ENCODE assay signal across 28 cellular contexts in genomic region chr10:71009031-71009605, GRCh38.
"Had no signal": no experiment of that assay in that cellular context is flagged by ENCODE, and none has a peak within 500 bp of the region (broad histone marks: within the 10 kb centered on the region; RNA-seq: fewer than 3 reads in every experiment).

No MANE protein-coding gene starts in this region.

- DNase-seq: activated CD4-positive, alpha-beta T cell treated with anti-CD3 and anti-CD28 coated beads, Interleukin-2, amount 50 U/mL, for 1 hour; activated CD4-positive, CD25-positive, alpha-beta regulatory T cell treated with anti-CD3 and anti-CD28 coated beads, Interleukin-2, amount 50 U/mL, for 72 hours; activated CD8-positive, alpha-beta T cell treated with anti-CD3 and anti-CD28 coated beads for 36 hours; activated gamma-delta T cell treated with Interleukin-2 at 50 U/mL for 16 hours; activated naive CD4-positive, alpha-beta T cell treated with anti-CD3 and anti-CD28 coated beads, Interleukin-2, amount 50 U/mL, for 16 hours; activated T-cell treated with anti-CD3 and anti-CD28 coated beads, Interleukin-2, amount 50 U/mL, for 4 hours; amniotic stem cell; caudate nucleus; cortex of kidney; effector memory CD8-positive, alpha-beta T cell; erythroblast; gastrocnemius medialis; head of caudate nucleus; hippocampal formation; kidney; left colon; naive thymus-derived CD4-positive, alpha-beta T cell; occipital lobe; right cardiac atrium; stimulated activated CD4-positive, alpha-beta T cell treated with anti-CD3 and anti-CD28 coated beads, Interleukin-15, amount 100 ng/mL, for 24 hours; stimulated activated CD4-positive, alpha-beta T cell treated with anti-CD3 and anti-CD28 coated beads, Interleukin-2, amount 100 ng/mL, for 24 hours; stimulated activated naive B cell treated with anti-CD40 and anti-IgM and Interleukin-4, amounts not matched to agents 10 μg/mL and 1 μg/mL and 100 μg/mL, for 72 hours; T1000; tibial artery; WERI-Rb-1 had no signal

- H3K4me3 ChIP-seq: gastrocnemius medialis, suprapubic skin, tibial artery had no signal

- H3K9me3 ChIP-seq: gastrocnemius medialis, suprapubic skin, tibial artery had no signal

- H3K27me3 ChIP-seq: gastrocnemius medialis had no signal

- H3K4me1 ChIP-seq: gastrocnemius medialis, parathyroid adenoma, suprapubic skin, tibial artery had no signal

- H3K27ac ChIP-seq: gastrocnemius medialis, parathyroid adenoma, suprapubic skin, tibial artery, WERI-Rb-1 had no signal

- H3K36me3 ChIP-seq: gastrocnemius medialis, suprapubic skin, tibial artery, WERI-Rb-1 had no signal

- ATAC-seq: activated CD8-positive, alpha-beta T cell treated with anti-CD3 and anti-CD28 coated beads for 36 hours; activated T-cell treated with anti-CD3 and anti-CD28 coated beads, Interleukin-2, amount 50 U/mL, for 4 hours; activated T-helper 17 cell treated with anti-CD3 and anti-CD28 coated beads, Interleukin-2, amount 50 U/mL, for 72 hours; effector memory CD8-positive, alpha-beta T cell; gastrocnemius medialis; left colon; naive thymus-derived CD4-positive, alpha-beta T cell; right cardiac atrium; stimulated activated naive B cell treated with anti-CD40 and anti-IgM and Interleukin-4, amounts not matched to agents 10 μg/mL and 1 μg/mL and 100 μg/mL, for 72 hours had no signal
